ENCODE assay signal across 23 cellular contexts in the genomic region with DNA sequence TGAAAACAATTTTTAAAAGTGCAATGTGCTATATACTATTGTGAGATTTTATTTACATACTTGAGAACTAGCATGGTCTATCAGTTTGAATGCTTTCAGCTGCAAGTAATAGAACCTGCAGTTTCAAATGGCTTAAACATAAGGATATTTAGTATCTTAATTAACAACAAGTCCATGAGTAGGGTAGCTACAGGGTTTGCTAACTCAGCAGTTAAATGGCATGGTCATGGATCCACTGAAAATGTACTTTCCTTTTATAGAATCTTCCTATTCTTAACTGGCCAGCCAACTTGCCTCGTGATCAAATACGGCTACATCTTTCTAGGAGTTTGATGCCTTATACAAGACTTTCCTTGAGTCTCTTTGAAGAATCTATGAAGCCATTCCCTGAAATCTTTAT.
DNase-seq lines count a peak whose midpoint lies in the region; ATAC-seq, FAIRE-seq and TF ChIP-seq lines count a peak whose summit lies in the region.
"Had no signal": no experiment of that assay in that cellular context is flagged by ENCODE, and none has a peak within 500 bp of the region (broad histone marks: within the 10 kb centered on the region; RNA-seq: fewer than 3 reads in every experiment).

No MANE protein-coding gene starts in this region.

- no peak for FAIRE-seq in HepG2 (lab: Jason Lieb, UNC)
- FAIRE-seq in K562 (lab: Jason Lieb, UNC) = no peak
- FAIRE-seq: G401.6, GM12891, GM19239 had no signal

- H3K56ac ChIP-seq in IMR-90 (ENCODE audit: extremely low read depth, insufficient read depth, low read length) = no peak overlapping the region

- CTCF ChIA-PET in HepG2 (lab: Yijun Ruan, JAX; ENCODE audit: low intra/inter-chr PET ratio, low total read pairs) (no interaction called here), IMR-90 (lab: Yijun Ruan, JAX) (no interaction called here), K562 (lab: Yijun Ruan, JAX; ENCODE audit: low intra/inter-chr PET ratio) (no interaction called here)

- no peaks in the 10 kb centered on the region for H3K36me3 ChIP-seq in HepG2 (replicated peaks in 1 of 2; ENCODE audit: control insufficient read depth in 1 of 2, insufficient read depth in 2 of 2, low read length in 2 of 2)
- H3K36me3 ChIP-seq in right lobe of liver = no peaks in the 10 kb centered on the region
- H3K36me3 ChIP-seq in IMR-90 (ENCODE audit: control insufficient read depth, insufficient read depth, low read length) = no peaks in the 10 kb centered on the region
- H3K36me3 ChIP-seq in K562 (ENCODE audit: control insufficient read depth, insufficient read depth, low read length) = no peaks in the 10 kb centered on the region
- H3K36me3 ChIP-seq: BE2C, BLaER1 had no signal

- H2AK5ac ChIP-seq in IMR-90 (ENCODE audit: low read depth, low read length) = no peak overlapping the region

- no peak overlapping the region for H2BK120ac ChIP-seq in IMR-90 (ENCODE audit: low read depth, low read length)

- WGBS in HepG2 (ENCODE audit: low lambda C conversion rate) = 25% methylated on average over 2 of the region's 2 CpGs
- 77% methylated on average over 2 of the region's 2 CpGs for WGBS in right lobe of liver (ENCODE audit: insufficient coverage, low coverage, low lambda C conversion rate, missing lambda C conversion rate)
- 90% methylated on average over 2 of the region's 2 CpGs; no CpG with 5 or more reads in 1 of the 2 experiments for WGBS in IMR-90 (ENCODE audit: extremely low coverage in 2 of 2, insufficient read length in 1 of 2), 2 experiments
- WGBS in K562 (ENCODE audit: insufficient coverage, low coverage, missing lambda C conversion rate) = 0% methylated on average over 2 of the region's 2 CpGs

- dilution Hi-C loops in IMR-90 (cut with HindIII; ENCODE audit: low sequenced_read_pairs, unreplicated experiment) = no loop called here

- H3K4me3 ChIP-seq in HepG2 (replicated peaks in 1 of 3; ENCODE audit: insufficient read depth in 1 of 3, low read depth in 2 of 3, low read length in 3 of 3) (no peak overlapping the region), right lobe of liver (no peak overlapping the region), IMR-90 (ENCODE audit: insufficient read depth, low read depth, low read length) (no peak overlapping the region), K562 (no peak overlapping the region)
- H3K4me3 ChIP-seq: BLaER1 had no signal

- no peak overlapping the region for H3K23ac ChIP-seq in IMR-90 (ENCODE audit: low read depth, low read length)

- H3K18ac ChIP-seq in IMR-90 (ENCODE audit: low read depth, low read length) = no peak overlapping the region

- ATAC-seq in HepG2 = no peak
- no peak for ATAC-seq in right lobe of liver
- no peak for ATAC-seq in IMR-90 (ENCODE audit: low read depth)
- no peak for ATAC-seq in K562
- no peak for ATAC-seq in HG02852 (IDR thresholded peaks at IDR 0.05; ENCODE audit: unreplicated experiment)

- H4K5ac ChIP-seq in IMR-90 (ENCODE audit: low read depth, low read length) = no peak overlapping the region

- in situ Hi-C loops in HepG2 (cut with HindIII; ENCODE audit: extremely low pct_ligation_motif_present, low pct_unique_long_range_greater_than_20kb) (no loop called here), IMR-90 (cut with MboI; ENCODE audit: low sequenced_read_pairs) (no loop called here), K562 (cut with MboI) (no loop called here), KBM-7 (cut with MboI; ENCODE audit: low pct_unique_long_range_greater_than_20kb, low sequenced_read_pairs) (no loop called here)

- no peak overlapping the region for H2BK20ac ChIP-seq in IMR-90 (ENCODE audit: low read depth, low read length)

- H3K79me1 ChIP-seq in IMR-90 (ENCODE audit: low read depth in 1 of 2, low read length in 2 of 2) = no peaks in the 10 kb centered on the region

- TF ChIP-seq POLR2A in HepG2 (IDR thresholded peaks at IDR 0.05; ENCODE audit: insufficient read depth in 1 of 2, low read depth in 2 of 2, low read length in 2 of 2) (no peak), right lobe of liver (IDR thresholded peaks at IDR 0.05) (no peak), IMR-90 (IDR thresholded peaks at IDR 0.05; ENCODE audit: low read depth, low read length) (no peak), K562 (conservative IDR thresholded peaks at IDR 0.05) (no peak)

- H3K79me2 ChIP-seq in HepG2 (ENCODE audit: insufficient read depth, low read length) (no peaks in the 10 kb centered on the region), K562 (ENCODE audit: control insufficient read depth, insufficient read depth, low read length) (no peaks in the 10 kb centered on the region)

- no peak overlapping the region for H2BK15ac ChIP-seq in IMR-90 (ENCODE audit: low read depth, low read length)

- no peak overlapping the region for H3K14ac ChIP-seq in IMR-90 (replicated peaks; ENCODE audit: low read depth, low read length)

- no peak overlapping the region for H2BK5ac ChIP-seq in IMR-90 (ENCODE audit: low read depth, low read length, poor library complexity, severe bottlenecking)

- no TSS peak for BruUV-seq in HepG2 (replicated peaks; lab: Mats Ljungman, UMichigan)
- BruUV-seq in IMR-90 (replicated peaks; lab: Mats Ljungman, UMichigan) = no TSS peak
- BruUV-seq in K562 (replicated peaks; lab: Mats Ljungman, UMichigan) = no TSS peak

- TF ChIP-seq RAD21 in HepG2 (CRISPR knock-in tag; IDR thresholded peaks at IDR 0.05) (no peak), IMR-90 (IDR thresholded peaks at IDR 0.05; ENCODE audit: low read length) (no peak), K562 (CRISPR knock-in tag; conservative IDR thresholded peaks at IDR 0.05 in 1 of 2, IDR thresholded peaks at IDR 0.05 in 1 of 2) (no peak)

- no peak overlapping the region for H3K27ac ChIP-seq in HepG2 (ENCODE audit: extremely low read length, insufficient read depth, low read length)
- H3K27ac ChIP-seq in right lobe of liver = no peak overlapping the region
- H3K27ac ChIP-seq in IMR-90 (ENCODE audit: insufficient read depth, low read length) = no peak overlapping the region
- no peak overlapping the region for H3K27ac ChIP-seq in K562 (ENCODE audit: extremely low read depth, low read depth, low read length)
- H3K27ac ChIP-seq: 22Rv1, BLaER1 had no signal

- H4K20me1 ChIP-seq in HepG2 (ENCODE audit: insufficient read depth, low read length) = no peaks in the 10 kb centered on the region
- H4K20me1 ChIP-seq in IMR-90 (ENCODE audit: insufficient read depth, low read length) = no peaks in the 10 kb centered on the region
- no peaks in the 10 kb centered on the region for H4K20me1 ChIP-seq in K562 (replicated peaks; ENCODE audit: control insufficient read depth, insufficient read depth, low read length)
- H4K20me1 ChIP-seq: BLaER1 had no signal

- no peak overlapping the region for H4K91ac ChIP-seq in IMR-90 (ENCODE audit: insufficient read depth, low read depth, low read length)

- no peaks in the 10 kb centered on the region for H3K9me1 ChIP-seq in IMR-90 (ENCODE audit: insufficient read depth, low read length)
- no peaks in the 10 kb centered on the region for H3K9me1 ChIP-seq in K562 (ENCODE audit: control insufficient read depth, insufficient read depth, low read length)

- H3K4me2 ChIP-seq in HepG2 (ENCODE audit: low read depth, low read length) (no peak overlapping the region), IMR-90 (ENCODE audit: low read depth, low read length) (no peak overlapping the region), K562 (ENCODE audit: insufficient read depth, low read length) (no peak overlapping the region)
- H3K4me2 ChIP-seq: BLaER1 had no signal

- no peaks in the 10 kb centered on the region for H3K4me1 ChIP-seq in HepG2 (ENCODE audit: insufficient read depth, low read length)
- H3K4me1 ChIP-seq in right lobe of liver = no peaks in the 10 kb centered on the region
- no peaks in the 10 kb centered on the region for H3K4me1 ChIP-seq in IMR-90 (ENCODE audit: control insufficient read depth, insufficient read depth, low read length)
- H3K4me1 ChIP-seq in K562 (replicated peaks in 1 of 2; ENCODE audit: control insufficient read depth in 2 of 2, insufficient read depth in 2 of 2, low read length in 2 of 2) = no peaks in the 10 kb centered on the region
- H3K4me1 ChIP-seq: BE2C, BLaER1 had no signal

- POLR2A ChIA-PET in HepG2 (lab: Yijun Ruan, JAX) = no interaction called here
- POLR2A ChIA-PET in IMR-90 (lab: Charles Lee; ENCODE audit: unreplicated experiment) = no interaction called here
- POLR2A ChIA-PET in K562 (lab: Yijun Ruan, JAX) = no interaction called here

- H3K4ac ChIP-seq in IMR-90 (ENCODE audit: low read depth, low read length) = no peak overlapping the region

- TF ChIP-seq CTCF in HepG2 (CRISPR knock-in tag; IDR thresholded peaks at IDR 0.05) (no peak), right lobe of liver (IDR thresholded peaks at IDR 0.05) (no peak), IMR-90 (conservative IDR thresholded peaks at IDR 0.05; ENCODE audit: low read depth, low read length) (no peak), K562 (IDR thresholded peaks at IDR 0.05 in 2 of 3, conservative IDR thresholded peaks at IDR 0.05 in 1 of 3; ENCODE audit: insufficient read depth in 2 of 3, low read depth in 1 of 3, low read length in 3 of 3) (no peak)

- H3K27me3 ChIP-seq in HepG2 (ENCODE audit: control insufficient read depth in 1 of 2, insufficient read depth in 2 of 2, low read length in 2 of 2) = no peaks in the 10 kb centered on the region
- H3K27me3 ChIP-seq in right lobe of liver = no peaks in the 10 kb centered on the region
- no peaks in the 10 kb centered on the region for H3K27me3 ChIP-seq in IMR-90 (ENCODE audit: control insufficient read depth, insufficient read depth, low read length)
- no peaks in the 10 kb centered on the region for H3K27me3 ChIP-seq in K562 (ENCODE audit: control insufficient read depth in 2 of 2, insufficient read depth in 2 of 2, low read length in 2 of 2)
- H3K27me3 ChIP-seq: BE2C, BLaER1 had no signal

- H2AK9ac ChIP-seq in IMR-90 (replicated peaks; ENCODE audit: low read depth, low read length, poor library complexity) = no peak overlapping the region

- H3K9me3 ChIP-seq in HepG2 (ENCODE audit: low read length) (no peaks in the 10 kb centered on the region), right lobe of liver (no peaks in the 10 kb centered on the region), IMR-90 (ENCODE audit: control insufficient read depth, insufficient read depth, low read length) (peaks cover 2% of the 10 kb centered on the region), K562 (replicated peaks; ENCODE audit: control insufficient read depth, insufficient read depth, low read depth, low read length) (no peaks in the 10 kb centered on the region)
- H3K9me3 ChIP-seq: BE2C, BLaER1 had no signal

- H4K8ac ChIP-seq in IMR-90 (ENCODE audit: low read depth in 2 of 2, low read length in 2 of 2) = no peak overlapping the region

- DNase-seq in HepG2 (ENCODE audit: low spot score) = no peak
- no peak for DNase-seq in right lobe of liver
- DNase-seq in IMR-90 = no peak
- no peak for DNase-seq in K562 (ENCODE audit: extremely low read depth in 1 of 4, low spot score in 3 of 4)
- DNase-seq in KBM-7 = no peak
- DNase-seq: ACHN; BE2C; C1 segment of cervical spinal cord; CD4-positive, alpha-beta memory T cell; CD4-positive, CD25-positive, alpha-beta regulatory T cell; CD8-positive, alpha-beta memory T cell; COR-L47; DMS 273 treated with DMSO at 0.1 percent for 48 hours; DMS153; DMS53; DMS79 treated with DMSO at 0.1 percent for 48 hours; GF-D8 had no signal

- TF ChIP-seq EP300 in HepG2 (IDR thresholded peaks at IDR 0.05; ENCODE audit: low read depth in 2 of 2, low read length in 2 of 2) = no peak
- no peak for TF ChIP-seq EP300 in HepG2 (CRISPR knock-in tag; IDR thresholded peaks at IDR 0.05; ENCODE audit: borderline replicate concordance)
- TF ChIP-seq EP300 in K562 (IDR thresholded peaks at IDR 0.05; ENCODE audit: low read length) = no peak

- H2AFZ ChIP-seq in HepG2 (ENCODE audit: low read length) (no peak overlapping the region), IMR-90 (replicated peaks; ENCODE audit: low read length, poor library complexity) (no peak overlapping the region), K562 (ENCODE audit: low read depth, low read length) (no peak overlapping the region)

- H3K9ac ChIP-seq in HepG2 (ENCODE audit: insufficient read depth, low read depth, low read length) (no peak overlapping the region), IMR-90 (ENCODE audit: low read depth, low read length) (no peak overlapping the region), K562 (ENCODE audit: insufficient read depth in 1 of 2, low read depth in 2 of 2, low read length in 2 of 2) (no peak overlapping the region)
- H3K9ac ChIP-seq: BLaER1 had no signal

- intact Hi-C loops in HepG2 (cut with micrococcal nuclease; ENCODE audit: unreplicated experiment) (no loop called here), right lobe of liver (cut with DNase I) (no loop called here), IMR-90 (cut with micrococcal nuclease) (no loop called here), K562 (cut with micrococcal nuclease) (no loop called here)

Comparison
In these comparisons a context has a peak if more than half of its experiments do, and no peak if none do; other contexts are left out.
1. Of the 241 proteins assayed by ChIP-seq in both HepG2 and K562: peak only in HepG2: MAFF and MAFK; only in K562: MAFG; in both: none; in neither: 238.